In the genomic region with DNA sequence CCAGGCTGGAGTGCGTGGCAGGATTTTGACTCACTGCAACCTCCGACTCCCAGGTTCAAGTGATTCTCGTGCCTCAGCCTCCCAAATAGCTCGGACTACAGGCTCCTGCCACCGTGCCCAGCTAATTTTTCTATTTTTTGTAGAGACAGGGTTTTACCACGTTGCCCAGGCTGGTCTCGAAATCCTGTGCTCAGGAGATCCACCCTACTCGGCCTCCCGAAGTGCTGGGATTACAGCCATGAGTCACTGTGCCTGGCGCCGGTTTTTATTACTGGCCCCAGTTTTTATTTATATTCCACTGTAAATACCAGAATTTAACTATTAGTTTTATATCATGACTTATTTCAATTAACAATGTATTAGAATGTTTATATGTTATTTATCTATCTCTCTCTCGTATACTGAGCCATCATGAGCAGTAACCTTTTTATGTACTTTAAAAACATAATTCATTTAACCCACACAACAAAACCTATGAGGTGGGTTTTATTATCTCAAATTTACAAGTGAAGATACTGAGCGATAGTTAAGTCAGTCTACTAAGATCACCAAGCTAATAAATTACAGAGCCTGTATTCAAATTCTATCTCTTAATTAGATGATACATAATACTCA, we compare ENCODE assay signal across 19 cellular contexts. TPM values are rescaled to one million over a fixed set of nuclear protein-coding genes. Genes with fewer than 3 reads are reported as not detected.
DNase-seq lines count a peak whose midpoint lies in the region; ATAC-seq and TF ChIP-seq lines count a peak whose summit lies in the region.
"Had no signal": no experiment of that assay in that cellular context is flagged by ENCODE, and none has a peak within 500 bp of the region (broad histone marks: within the 10 kb centered on the region; RNA-seq: fewer than 3 reads in every experiment).

No MANE protein-coding gene starts in this region.

- peaks cover 52% of the 10 kb centered on the region for H3K36me3 ChIP-seq in SJSA1
- peaks cover 2% of the 10 kb centered on the region for H3K36me3 ChIP-seq in mesendoderm (ENCODE audit: control insufficient read depth, insufficient read depth, low read length)

- H3K9me3 ChIP-seq in SJSA1 (replicated peaks) = no peaks in the 10 kb centered on the region
- H3K9me3 ChIP-seq: mucosa of descending colon had no signal

- no peak overlapping the region for H3K4ac ChIP-seq in mesendoderm (ENCODE audit: low read depth, low read length)

- H2AK5ac ChIP-seq in mesendoderm (ENCODE audit: low read length) = no peak overlapping the region

- H3K27me3 Mint-ChIP-seq in activated naive CD8-positive, alpha-beta T cell = no peaks in the 10 kb centered on the region
- H3K27me3 Mint-ChIP-seq in activated naive CD8-positive, alpha-beta T cell treated with anti-CD3 and anti-CD28 coated beads, Interleukin-2, amount 50 U/mL, for 24 hours = no peaks in the 10 kb centered on the region
- no peaks in the 10 kb centered on the region for H3K27me3 Mint-ChIP-seq in CD14-positive monocyte (ENCODE audit: low read depth in 3 of 3)
- H3K27me3 Mint-ChIP-seq: activated B cell treated with CpG ODN at 0.5 μM for 24 hours had no signal

- no peaks in the 10 kb centered on the region for H3K79me2 ChIP-seq in mesendoderm (ENCODE audit: control insufficient read depth, insufficient read depth, low read length)

- no peak overlapping the region for H3K18ac ChIP-seq in mesendoderm (ENCODE audit: low read length)

- H3K4me2 ChIP-seq in mesendoderm (ENCODE audit: low read length) = no peak overlapping the region

- peaks cover 3% of the 10 kb centered on the region for H3K36me3 Mint-ChIP-seq in activated naive CD8-positive, alpha-beta T cell
- H3K36me3 Mint-ChIP-seq in activated naive CD8-positive, alpha-beta T cell treated with anti-CD3 and anti-CD28 coated beads, Interleukin-2, amount 50 U/mL, for 24 hours (ENCODE audit: low read depth) = peaks cover 30% of the 10 kb centered on the region
- H3K36me3 Mint-ChIP-seq in CD14-positive monocyte = peaks cover 51 to 89% of the 10 kb centered on the region in 2 donors

- H3K4me3 ChIP-seq in SJSA1 (no peak overlapping the region), foreskin fibroblast (ENCODE audit: low read depth in 1 of 2, low read length in 2 of 2) (no peak overlapping the region), mesendoderm (ENCODE audit: low read length) (no peak overlapping the region)
- H3K4me3 ChIP-seq: mucosa of descending colon had no signal

- H3K4me1 Mint-ChIP-seq in activated naive CD8-positive, alpha-beta T cell (ENCODE audit: low read depth) = no peaks in the 10 kb centered on the region
- no peaks in the 10 kb centered on the region for H3K4me1 Mint-ChIP-seq in activated naive CD8-positive, alpha-beta T cell treated with anti-CD3 and anti-CD28 coated beads, Interleukin-2, amount 50 U/mL, for 24 hours
- no peaks in the 10 kb centered on the region for H3K4me1 Mint-ChIP-seq in CD14-positive monocyte
- H3K4me1 Mint-ChIP-seq: activated B cell treated with CpG ODN at 0.5 μM for 24 hours, endodermal cell had no signal

- no peak overlapping the region for H3K9ac ChIP-seq in mesendoderm (ENCODE audit: low read length)
- H3K9ac ChIP-seq: parathyroid adenoma had no signal

- no peak overlapping the region for H4K8ac ChIP-seq in mesendoderm (ENCODE audit: low read depth, low read length)

- no peak for ATAC-seq in activated naive CD8-positive, alpha-beta T cell treated with anti-CD3 and anti-CD28 coated beads, Interleukin-2, amount 50 U/mL, for 24 hours
- ATAC-seq: mucosa of descending colon, Panc1 had no signal

- H3K56ac ChIP-seq in mesendoderm (ENCODE audit: low read length) = no peak overlapping the region

- H2BK120ac ChIP-seq in mesendoderm (ENCODE audit: low read depth, low read length) = no peak overlapping the region

- H3K79me1 ChIP-seq in mesendoderm (ENCODE audit: low read length) = no peaks in the 10 kb centered on the region

- H3K4me1 ChIP-seq in SJSA1 (replicated peaks) = peaks cover 24% of the 10 kb centered on the region
- H3K4me1 ChIP-seq in mesendoderm (ENCODE audit: control insufficient read depth, low read depth, low read length) = no peaks in the 10 kb centered on the region

- H3K27me3 ChIP-seq in SJSA1 (replicated peaks) (no peaks in the 10 kb centered on the region), mesendoderm (ENCODE audit: insufficient read depth, low read length, poor library complexity) (no peaks in the 10 kb centered on the region)

- DNase-seq in activated naive CD8-positive, alpha-beta T cell treated with anti-CD3 and anti-CD28 coated beads, Interleukin-2, amount 50 U/mL, for 24 hours = no peak
- DNase-seq in SJSA1 (ENCODE audit: low read depth in 1 of 2, low spot score in 2 of 2) (peak; percentile 54 to 72), foreskin fibroblast (peak; percentile 48 to 77), NCI-H1105 treated with DMSO at 0.1 percent for 48 hours (lab: John Stamatoyannopoulos, UW) (no peak), mesendoderm (no peak), CD14-positive monocyte (ENCODE audit: low spot score) (no peak), NCI-H146 treated with DMSO at 0.1 percent for 48 hours (lab: John Stamatoyannopoulos, UW; ENCODE audit: unreplicated experiment) (no peak)
- DNase-seq: ACHN, activated B cell treated with CpG ODN at 0.5 μM for 24 hours, activated gamma-delta T cell treated with Interleukin-2 at 50 U/mL for 16 hours, COR-L47, endodermal cell, NCI-H2081 treated with DMSO at 0.1 percent for 48 hours, NCI-H526, SW 1271 had no signal

- no peak overlapping the region for H4K5ac ChIP-seq in mesendoderm (ENCODE audit: low read length)

- intact Hi-C loops in CD14-positive monocyte (cut with micrococcal nuclease) = loop anchor here (10.0 kb wide), 2 partner anchors 55 to 195 kb away; no protein-coding TSS in a partner anchor

- H3K9me3 Mint-ChIP-seq in activated naive CD8-positive, alpha-beta T cell (ENCODE audit: low read depth) = no peaks in the 10 kb centered on the region
- no peaks in the 10 kb centered on the region for H3K9me3 Mint-ChIP-seq in activated naive CD8-positive, alpha-beta T cell treated with anti-CD3 and anti-CD28 coated beads, Interleukin-2, amount 50 U/mL, for 24 hours
- H3K9me3 Mint-ChIP-seq in CD14-positive monocyte = no peaks in the 10 kb centered on the region
- H3K9me3 Mint-ChIP-seq: activated B cell treated with CpG ODN at 0.5 μM for 24 hours, endodermal cell had no signal

- H3K23ac ChIP-seq in mesendoderm (ENCODE audit: low read length) = no peak overlapping the region

- no peak overlapping the region for H2BK15ac ChIP-seq in mesendoderm (replicated peaks; ENCODE audit: low read depth)

- no CpG with 5 or more reads among the region's 13 CpGs for WGBS in mesendoderm (ENCODE audit: extremely low coverage, insufficient coverage, low lambda C conversion rate)

- H3K27ac ChIP-seq in SJSA1 = peak overlapping the region; percentile 52
- H3K27ac ChIP-seq in mesendoderm (ENCODE audit: low read depth, low read length) = no peak overlapping the region
- H3K27ac ChIP-seq: parathyroid adenoma had no signal

- H3K27ac Mint-ChIP-seq in activated naive CD8-positive, alpha-beta T cell = peak overlapping the region; percentile 50
- no peak overlapping the region for H3K27ac Mint-ChIP-seq in activated naive CD8-positive, alpha-beta T cell treated with anti-CD3 and anti-CD28 coated beads, Interleukin-2, amount 50 U/mL, for 24 hours
- H3K27ac Mint-ChIP-seq in CD14-positive monocyte = no peak overlapping the region
- H3K27ac Mint-ChIP-seq: activated B cell treated with CpG ODN at 0.5 μM for 24 hours, endodermal cell had no signal

- TF ChIP-seq CTCF in foreskin fibroblast (IDR thresholded peaks at IDR 0.05; ENCODE audit: low read depth, low read length) (no peak), CD14-positive monocyte (IDR thresholded peaks at IDR 0.05) (no peak)

- no peak overlapping the region for H3K4me3 Mint-ChIP-seq in activated naive CD8-positive, alpha-beta T cell
- no peak overlapping the region for H3K4me3 Mint-ChIP-seq in activated naive CD8-positive, alpha-beta T cell treated with anti-CD3 and anti-CD28 coated beads, Interleukin-2, amount 50 U/mL, for 24 hours
- no peak overlapping the region for H3K4me3 Mint-ChIP-seq in CD14-positive monocyte
- H3K4me3 Mint-ChIP-seq: activated B cell treated with CpG ODN at 0.5 μM for 24 hours, endodermal cell had no signal

- H2BK5ac ChIP-seq in mesendoderm (ENCODE audit: low read length) = no peak overlapping the region

RNA-seq across cellular contexts. Expression of gene HECTD1, which starts 47.8 kb away (rescaled TPM):
- total RNA-seq in SJSA1 (2014; rRNA removed; shearing (Covaris generic)) = 130 and 140 TPM in 2 replicates
- polyA plus RNA-seq in mesendoderm (2013, experiment 1 of 2) = 41.3 TPM
- polyA plus RNA-seq in mesendoderm (2013, experiment 2 of 2) = 41.1 TPM
- polyA plus RNA-seq in CD14-positive monocyte = 10 to 100 TPM; 12.7 to 21.5 TPM

Comparison
In these comparisons a context has a peak if more than half of its experiments do, and no peak if none do; other contexts are left out.
1. DNase-seq: peak in SJSA1 (2 of 2) and foreskin fibroblast (2 of 2); none in activated naive CD8-positive, alpha-beta T cell treated with anti-CD3 and anti-CD28 coated beads, Interleukin-2, amount 50 U/mL, for 24 hours (single experiment), NCI-H1105 treated with DMSO at 0.1 percent for 48 hours (single experiment), mesendoderm (single experiment), CD14-positive monocyte (single experiment) and NCI-H146 treated with DMSO at 0.1 percent for 48 hours (single experiment).